Comparison of ENCODE assay signal across 1 cellular context in the genomic region with DNA sequence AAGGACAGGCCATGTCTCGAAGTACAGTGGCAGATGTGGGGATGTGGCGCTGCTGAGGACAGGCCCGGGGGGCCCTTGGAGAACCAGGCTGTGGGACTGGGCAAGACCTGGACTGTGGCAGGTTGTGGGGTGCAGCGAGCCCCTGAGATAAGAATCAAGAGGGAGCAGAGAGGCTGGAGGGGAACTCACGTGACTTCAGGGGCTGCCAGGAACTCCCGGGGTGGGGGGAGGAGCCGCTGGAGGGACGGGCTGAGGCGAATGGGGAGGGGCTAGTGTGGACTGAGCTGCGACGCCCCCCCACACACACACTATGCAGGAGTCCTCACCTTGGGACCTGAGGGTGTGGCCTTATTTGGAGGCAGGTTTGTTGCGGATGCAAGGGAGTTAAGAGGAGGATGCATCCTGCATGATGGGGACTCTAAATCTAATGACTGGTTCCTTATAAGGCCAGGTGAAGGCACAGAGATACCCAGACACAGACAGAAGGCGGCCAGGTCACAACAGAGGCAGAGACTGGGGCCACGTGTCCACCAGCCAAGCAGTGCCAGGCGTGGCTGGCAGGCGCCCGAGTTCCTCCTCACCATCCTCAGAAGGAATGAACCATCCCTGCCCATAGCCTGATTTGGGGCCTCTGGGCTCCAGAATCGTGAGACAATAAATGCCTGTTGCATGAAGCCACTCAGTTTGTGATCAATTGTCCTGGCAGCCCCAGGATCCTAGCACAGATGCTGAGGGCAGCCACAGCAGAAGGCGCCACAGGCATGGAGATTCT.
TF ChIP-seq lines count a peak whose summit lies in the region.

No MANE protein-coding gene starts in this region.

TF ChIP-seq in GM23338, 12 proteins besides CTCF, POLR2A, EP300 and RAD21 (continued from another document):
- TF ChIP-seq, protein P1, sequence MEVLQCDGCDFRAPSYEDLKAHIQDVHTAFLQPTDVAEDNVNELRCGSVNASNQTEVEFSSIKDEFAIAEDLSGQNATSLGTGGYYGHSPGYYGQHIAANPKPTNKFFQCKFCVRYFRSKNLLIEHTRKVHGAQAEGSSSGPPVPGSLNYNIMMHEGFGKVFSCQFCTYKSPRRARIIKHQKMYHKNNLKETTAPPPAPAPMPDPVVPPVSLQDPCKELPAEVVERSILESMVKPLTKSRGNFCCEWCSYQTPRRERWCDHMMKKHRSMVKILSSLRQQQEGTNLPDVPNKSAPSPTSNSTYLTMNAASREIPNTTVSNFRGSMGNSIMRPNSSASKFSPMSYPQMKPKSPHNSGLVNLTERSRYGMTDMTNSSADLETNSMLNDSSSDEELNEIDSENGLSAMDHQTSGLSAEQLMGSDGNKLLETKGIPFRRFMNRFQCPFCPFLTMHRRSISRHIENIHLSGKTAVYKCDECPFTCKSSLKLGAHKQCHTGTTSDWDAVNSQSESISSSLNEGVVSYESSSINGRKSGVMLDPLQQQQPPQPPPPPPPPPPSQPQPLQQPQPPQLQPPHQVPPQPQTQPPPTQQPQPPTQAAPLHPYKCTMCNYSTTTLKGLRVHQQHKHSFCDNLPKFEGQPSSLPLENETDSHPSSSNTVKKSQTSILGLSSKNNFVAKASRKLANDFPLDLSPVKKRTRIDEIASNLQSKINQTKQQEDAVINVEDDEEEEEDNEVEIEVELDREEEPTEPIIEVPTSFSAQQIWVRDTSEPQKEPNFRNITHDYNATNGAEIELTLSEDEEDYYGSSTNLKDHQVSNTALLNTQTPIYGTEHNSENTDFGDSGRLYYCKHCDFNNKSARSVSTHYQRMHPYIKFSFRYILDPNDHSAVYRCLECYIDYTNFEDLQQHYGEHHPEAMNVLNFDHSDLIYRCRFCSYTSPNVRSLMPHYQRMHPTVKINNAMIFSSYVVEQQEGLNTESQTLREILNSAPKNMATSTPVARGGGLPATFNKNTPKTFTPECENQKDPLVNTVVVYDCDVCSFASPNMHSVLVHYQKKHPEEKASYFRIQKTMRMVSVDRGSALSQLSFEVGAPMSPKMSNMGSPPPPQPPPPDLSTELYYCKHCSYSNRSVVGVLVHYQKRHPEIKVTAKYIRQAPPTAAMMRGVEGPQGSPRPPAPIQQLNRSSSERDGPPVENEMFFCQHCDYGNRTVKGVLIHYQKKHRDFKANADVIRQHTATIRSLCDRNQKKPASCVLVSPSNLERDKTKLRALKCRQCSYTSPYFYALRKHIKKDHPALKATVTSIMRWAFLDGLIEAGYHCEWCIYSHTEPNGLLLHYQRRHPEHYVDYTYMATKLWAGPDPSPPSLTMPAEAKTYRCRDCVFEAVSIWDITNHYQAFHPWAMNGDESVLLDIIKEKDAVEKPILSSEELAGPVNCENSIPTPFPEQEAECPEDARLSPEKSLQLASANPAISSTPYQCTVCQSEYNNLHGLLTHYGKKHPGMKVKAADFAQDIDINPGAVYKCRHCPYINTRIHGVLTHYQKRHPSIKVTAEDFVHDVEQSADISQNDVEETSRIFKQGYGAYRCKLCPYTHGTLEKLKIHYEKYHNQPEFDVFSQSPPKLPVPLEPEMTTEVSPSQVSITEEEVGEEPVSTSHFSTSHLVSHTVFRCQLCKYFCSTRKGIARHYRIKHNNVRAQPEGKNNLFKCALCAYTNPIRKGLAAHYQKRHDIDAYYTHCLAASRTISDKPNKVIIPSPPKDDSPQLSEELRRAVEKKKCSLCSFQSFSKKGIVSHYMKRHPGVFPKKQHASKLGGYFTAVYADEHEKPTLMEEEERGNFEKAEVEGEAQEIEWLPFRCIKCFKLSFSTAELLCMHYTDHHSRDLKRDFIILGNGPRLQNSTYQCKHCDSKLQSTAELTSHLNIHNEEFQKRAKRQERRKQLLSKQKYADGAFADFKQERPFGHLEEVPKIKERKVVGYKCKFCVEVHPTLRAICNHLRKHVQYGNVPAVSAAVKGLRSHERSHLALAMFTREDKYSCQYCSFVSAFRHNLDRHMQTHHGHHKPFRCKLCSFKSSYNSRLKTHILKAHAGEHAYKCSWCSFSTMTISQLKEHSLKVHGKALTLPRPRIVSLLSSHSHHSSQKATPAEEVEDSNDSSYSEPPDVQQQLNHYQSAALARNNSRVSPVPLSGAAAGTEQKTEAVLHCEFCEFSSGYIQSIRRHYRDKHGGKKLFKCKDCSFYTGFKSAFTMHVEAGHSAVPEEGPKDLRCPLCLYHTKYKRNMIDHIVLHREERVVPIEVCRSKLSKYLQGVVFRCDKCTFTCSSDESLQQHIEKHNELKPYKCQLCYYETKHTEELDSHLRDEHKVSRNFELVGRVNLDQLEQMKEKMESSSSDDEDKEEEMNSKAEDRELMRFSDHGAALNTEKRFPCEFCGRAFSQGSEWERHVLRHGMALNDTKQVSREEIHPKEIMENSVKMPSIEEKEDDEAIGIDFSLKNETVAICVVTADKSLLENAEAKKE (CRISPR knock-in tag; IDR thresholded peaks at IDR 0.05) = no peak
- TF ChIP-seq, protein P2, sequence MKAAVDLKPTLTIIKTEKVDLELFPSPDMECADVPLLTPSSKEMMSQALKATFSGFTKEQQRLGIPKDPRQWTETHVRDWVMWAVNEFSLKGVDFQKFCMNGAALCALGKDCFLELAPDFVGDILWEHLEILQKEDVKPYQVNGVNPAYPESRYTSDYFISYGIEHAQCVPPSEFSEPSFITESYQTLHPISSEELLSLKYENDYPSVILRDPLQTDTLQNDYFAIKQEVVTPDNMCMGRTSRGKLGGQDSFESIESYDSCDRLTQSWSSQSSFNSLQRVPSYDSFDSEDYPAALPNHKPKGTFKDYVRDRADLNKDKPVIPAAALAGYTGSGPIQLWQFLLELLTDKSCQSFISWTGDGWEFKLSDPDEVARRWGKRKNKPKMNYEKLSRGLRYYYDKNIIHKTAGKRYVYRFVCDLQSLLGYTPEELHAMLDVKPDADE (IDR thresholded peaks at IDR 0.05) = no peak
- TF ChIP-seq NANOG (IDR thresholded peaks at IDR 0.05; ENCODE audit: borderline replicate concordance) (no peak), ZNF331 (CRISPR knock-in tag; IDR thresholded peaks at IDR 0.05; ENCODE audit: low read depth) (no peak), EZH2phosphoT487 (IDR thresholded peaks at IDR 0.05; ENCODE audit: unreplicated experiment) (no peak), POLR2AphosphoS5 (IDR thresholded peaks at IDR 0.05; ENCODE audit: low read depth) (no peak), ZNF114 (CRISPR knock-in tag; IDR thresholded peaks at IDR 0.05) (no peak)
- TF ChIP-seq, protein P3, sequence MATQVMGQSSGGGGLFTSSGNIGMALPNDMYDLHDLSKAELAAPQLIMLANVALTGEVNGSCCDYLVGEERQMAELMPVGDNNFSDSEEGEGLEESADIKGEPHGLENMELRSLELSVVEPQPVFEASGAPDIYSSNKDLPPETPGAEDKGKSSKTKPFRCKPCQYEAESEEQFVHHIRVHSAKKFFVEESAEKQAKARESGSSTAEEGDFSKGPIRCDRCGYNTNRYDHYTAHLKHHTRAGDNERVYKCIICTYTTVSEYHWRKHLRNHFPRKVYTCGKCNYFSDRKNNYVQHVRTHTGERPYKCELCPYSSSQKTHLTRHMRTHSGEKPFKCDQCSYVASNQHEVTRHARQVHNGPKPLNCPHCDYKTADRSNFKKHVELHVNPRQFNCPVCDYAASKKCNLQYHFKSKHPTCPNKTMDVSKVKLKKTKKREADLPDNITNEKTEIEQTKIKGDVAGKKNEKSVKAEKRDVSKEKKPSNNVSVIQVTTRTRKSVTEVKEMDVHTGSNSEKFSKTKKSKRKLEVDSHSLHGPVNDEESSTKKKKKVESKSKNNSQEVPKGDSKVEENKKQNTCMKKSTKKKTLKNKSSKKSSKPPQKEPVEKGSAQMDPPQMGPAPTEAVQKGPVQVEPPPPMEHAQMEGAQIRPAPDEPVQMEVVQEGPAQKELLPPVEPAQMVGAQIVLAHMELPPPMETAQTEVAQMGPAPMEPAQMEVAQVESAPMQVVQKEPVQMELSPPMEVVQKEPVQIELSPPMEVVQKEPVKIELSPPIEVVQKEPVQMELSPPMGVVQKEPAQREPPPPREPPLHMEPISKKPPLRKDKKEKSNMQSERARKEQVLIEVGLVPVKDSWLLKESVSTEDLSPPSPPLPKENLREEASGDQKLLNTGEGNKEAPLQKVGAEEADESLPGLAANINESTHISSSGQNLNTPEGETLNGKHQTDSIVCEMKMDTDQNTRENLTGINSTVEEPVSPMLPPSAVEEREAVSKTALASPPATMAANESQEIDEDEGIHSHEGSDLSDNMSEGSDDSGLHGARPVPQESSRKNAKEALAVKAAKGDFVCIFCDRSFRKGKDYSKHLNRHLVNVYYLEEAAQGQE (IDR thresholded peaks at IDR 0.05; ENCODE audit: unreplicated experiment) = no peak
